ENCODE assay signal across 8 cellular contexts in genomic region chr11:122115520-122116343, GRCh38. TPM values are rescaled to one million over a fixed set of nuclear protein-coding genes. Genes with fewer than 3 reads are reported as not detected.
DNase-seq lines count a peak whose midpoint lies in the region; FAIRE-seq and TF ChIP-seq lines count a peak whose summit lies in the region.

TSS of gene BLID (minus strand) at chr11:122116215. CDS start at chr11:122115922, 293 bp downstream.

- H3K27me3 ChIP-seq in small intestine (ENCODE audit: control insufficient read depth in 2 of 2, insufficient read depth in 2 of 2, low read length in 2 of 2), result no peaks in the 10 kb centered on the region

- no peaks in the 10 kb centered on the region for H3K36me3 ChIP-seq in small intestine (ENCODE audit: control insufficient read depth in 2 of 2, insufficient read depth in 2 of 2, low read length in 2 of 2)

- intact Hi-C loops in head of caudate nucleus (cut with DNase I), result no loop called here

- peak; percentile 69 for TF ChIP-seq CTCF in GM12873 (IDR thresholded peaks at IDR 0.05; ENCODE audit: insufficient read depth, low read depth, low read length, missing control alignments)

- no peaks in the 10 kb centered on the region for H3K4me1 ChIP-seq in small intestine (ENCODE audit: control insufficient read depth in 2 of 2, insufficient read depth in 1 of 2, low read depth in 1 of 2, low read length in 1 of 2)

- H3K27ac ChIP-seq in small intestine (ENCODE audit: low read depth in 1 of 2, low read length in 1 of 2), result no peak within 1 kb of the TSS

- no peak for FAIRE-seq in small intestine (lab: Jason Lieb, UNC)

- DNase-seq in SK-MEL-5 (ENCODE audit: low read depth, low spot score) (peak; percentile 91), head of caudate nucleus (peak in 40 of 42 donors; percentile 35 to 88 (median 66)), small intestine (peak; percentile 7), NCI-H146 (lab: John Stamatoyannopoulos, UW) (no peak), cerebellar cortex (ENCODE audit: low spot score) (no peak), NCI-H1436 (lab: John Stamatoyannopoulos, UW) (no peak)
- DNase-seq in central memory CD4-positive, alpha-beta T cell, result no peak

- no peak within 1 kb of the TSS for H3K4me3 ChIP-seq in small intestine (ENCODE audit: low read depth in 1 of 2, low read length in 2 of 2)

- H3K9me3 ChIP-seq in small intestine (ENCODE audit: control insufficient read depth, low read depth), result no peaks in the 10 kb centered on the region

- WGBS in small intestine, 3 donors, result 62 to 73% (median 71%) methylated on average over 10 of the region's 10 CpGs

- in situ Hi-C loops in SK-MEL-5 (cut with HindIII; ENCODE audit: low pct_unique_long_range_greater_than_20kb, low sequenced_read_pairs), result no loop called here

RNA-seq across cellular contexts. Expression of gene BLID, which starts in this region (rescaled TPM):
- total RNA-seq in SK-MEL-5 (2014; rRNA removed; shearing (Covaris generic)), result 0.26 TPM in 1 of 2 replicates, not detected in the other
- not detected in 2 replicates for polyA plus RNA-seq in SK-MEL-5 (2015; cell fraction: cytosol; rRNA removed)
- polyA plus RNA-seq in SK-MEL-5 (2015; cell fraction: nucleus; rRNA removed), result 7.1 TPM in 1 of 2 replicates, not detected in the other
- polyA plus RNA-seq in small intestine, result not detected

Comparison
In these comparisons a context has a peak if more than half of its experiments do, and no peak if none do; other contexts are left out.
1. Peak in DNase-seq in small intestine; RNA of the gene not detected or under 1 TPM.
2. DNase-seq: peak in SK-MEL-5 (single experiment) and head of caudate nucleus (40 of 42); none in NCI-H146 (single experiment), cerebellar cortex (single experiment), NCI-H1436 (single experiment) and central memory CD4-positive, alpha-beta T cell (single experiment).